ENCODE assay signal across 9 cellular contexts in genomic region chr16:85151603-85152413, GRCh38. TPM values are rescaled to one million over a fixed set of nuclear protein-coding genes. Genes with fewer than 3 reads are reported as not detected.
DNase-seq lines count a peak whose midpoint lies in the region; ATAC-seq and TF ChIP-seq lines count a peak whose summit lies in the region.
"Had no signal": no experiment of that assay in that cellular context is flagged by ENCODE, and none has a peak within 500 bp of the region (broad histone marks: within the 10 kb centered on the region; RNA-seq: fewer than 3 reads in every experiment).

No MANE protein-coding gene starts in this region.

- no peak overlapping the region for H3K27ac Mint-ChIP-seq in effector memory CD8-positive, alpha-beta T cell

- H3K9me3 Mint-ChIP-seq in effector memory CD8-positive, alpha-beta T cell, result no peaks in the 10 kb centered on the region
- H3K9me3 Mint-ChIP-seq: neural crest cell had no signal

- POLR2A ChIA-PET in AG04450 (lab: Yijun Ruan, JAX), result interaction anchor here (1.5 kb wide), 1 partner anchor 11 kb away, joined by 6 read pairs; no protein-coding TSS in a partner anchor

- H3F3A ChIP-seq in MM.1S (ENCODE audit: insufficient read depth, low read length), result no peaks in the 10 kb centered on the region

- CTCF ChIA-PET in AG04450 (lab: Charles Lee), result interaction anchor here (0.5 kb wide), 1 partner anchor 180 kb away, joined by 3 read pairs; no protein-coding TSS in a partner anchor

- DNase-seq in AG04450 (ENCODE audit: low read depth, low spot score) (peak; percentile 38), HPDE6-E6E7 (ENCODE audit: extremely low spot score) (peak; percentile 79), cerebellar cortex (ENCODE audit: low spot score) (peak; percentile 71), lung (ENCODE audit: low spot score) (no peak), aorta (peak; percentile 93 to 94), MM.1S (no peak)
- DNase-seq in effector memory CD8-positive, alpha-beta T cell, result no peak

- H2AFZ ChIP-seq in MM.1S (ENCODE audit: low read length), result no peak overlapping the region

- H3K36me3 Mint-ChIP-seq in effector memory CD8-positive, alpha-beta T cell (ENCODE audit: insufficient read depth), result peaks cover 3% of the 10 kb centered on the region

- no peak overlapping the region for H3K4me3 Mint-ChIP-seq in effector memory CD8-positive, alpha-beta T cell
- H3K4me3 Mint-ChIP-seq: neural crest cell had no signal

- H3K4me1 ChIP-seq in lung (ENCODE audit: control insufficient read depth in 2 of 2, insufficient read depth in 2 of 2, low read length in 2 of 2), result peaks cover 3% of the 10 kb centered on the region in 2 donors
- H3K4me1 ChIP-seq in aorta (ENCODE audit: control insufficient read depth in 1 of 2, insufficient read depth in 2 of 2, low read length in 2 of 2), result peaks cover 0 to 2% of the 10 kb centered on the region in 2 donors
- H3K4me1 ChIP-seq in MM.1S (ENCODE audit: low read length), result no peaks in the 10 kb centered on the region

- H3K9ac ChIP-seq in MM.1S (ENCODE audit: low read length), result no peak overlapping the region

- H3K36me3 ChIP-seq in lung (ENCODE audit: control insufficient read depth in 2 of 2, insufficient read depth in 2 of 2, low read length in 2 of 2), result no peaks in the 10 kb centered on the region
- H3K36me3 ChIP-seq in aorta (ENCODE audit: control insufficient read depth in 1 of 2, insufficient read depth in 2 of 2, low read length in 1 of 2), result no peaks in the 10 kb centered on the region
- H3K36me3 ChIP-seq in MM.1S (replicated peaks; ENCODE audit: insufficient read depth, low read length), result no peaks in the 10 kb centered on the region

- no peak overlapping the region for H3K4me2 ChIP-seq in MM.1S (ENCODE audit: low read depth, low read length)

- no peaks in the 10 kb centered on the region for H3K4me1 Mint-ChIP-seq in effector memory CD8-positive, alpha-beta T cell (ENCODE audit: low read depth in 2 of 2)

- H3K27ac ChIP-seq in AG04450 (ENCODE audit: low read depth, low read length) (peak overlapping the region; percentile 11), lung (ENCODE audit: low read depth in 1 of 2, low read length in 1 of 2) (peak overlapping the region in 1 of 2 donors; percentile 43), aorta (ENCODE audit: low read depth in 1 of 2, low read length in 2 of 2) (peak overlapping the region in 1 of 2 donors; percentile 78), MM.1S (ENCODE audit: low read length) (no peak overlapping the region)

- no peaks in the 10 kb centered on the region for H3K9me2 ChIP-seq in MM.1S (replicated peaks; ENCODE audit: insufficient read depth, low read length)

- H3K27me3 Mint-ChIP-seq in effector memory CD8-positive, alpha-beta T cell, result peaks cover 0 to 13% of the 10 kb centered on the region in 2 donors

- intact Hi-C loops in aorta (cut with DNase I), result no loop called here

- H4K20me1 ChIP-seq in MM.1S (ENCODE audit: insufficient read depth, low read length), result no peaks in the 10 kb centered on the region

- WGBS in lung, 2 donors, result 60 to 71% methylated on average over 24 of the region's 24 CpGs
- WGBS in aorta, 2 donors, result 19 to 24% methylated on average over 24 of the region's 24 CpGs

- ATAC-seq in lung (ENCODE audit: insufficient read depth, low FRiP score) (peak; percentile 63), aorta (ENCODE audit: low FRiP score) (peak; percentile 88), GM21526 (IDR thresholded peaks at IDR 0.05; ENCODE audit: low FRiP score, unreplicated experiment) (no peak)
- no peak for ATAC-seq in effector memory CD8-positive, alpha-beta T cell (replicated peaks)

- H3K27me3 ChIP-seq in AG04450 (ENCODE audit: control insufficient read depth, insufficient read depth, low read length), result peaks cover 3% of the 10 kb centered on the region
- no peaks in the 10 kb centered on the region for H3K27me3 ChIP-seq in lung (ENCODE audit: control insufficient read depth, insufficient read depth)
- no peaks in the 10 kb centered on the region for H3K27me3 ChIP-seq in aorta (ENCODE audit: control insufficient read depth in 1 of 2, insufficient read depth in 2 of 2, low read length in 1 of 2)
- H3K27me3 ChIP-seq in MM.1S (replicated peaks; ENCODE audit: insufficient read depth, low read length), result peaks cover 43% of the 10 kb centered on the region

- no peak overlapping the region for H3K4me3 ChIP-seq in AG04450 (ENCODE audit: low read depth, low read length)
- H3K4me3 ChIP-seq in lung, result no peak overlapping the region
- no peak overlapping the region for H3K4me3 ChIP-seq in aorta (ENCODE audit: low read length in 2 of 2)
- no peak overlapping the region for H3K4me3 ChIP-seq in MM.1S (ENCODE audit: low read length)

- TF ChIP-seq CTCF in AG04450 (IDR thresholded peaks at IDR 0.05; ENCODE audit: low read depth, low read length) (no peak), lung (IDR thresholded peaks at IDR 0.05; ENCODE audit: control extremely low read depth, extremely low read depth) (no peak), MM.1S (IDR thresholded peaks at IDR 0.05; ENCODE audit: low read length) (no peak)

- H3K9me3 ChIP-seq in AG04450 (ENCODE audit: control insufficient read depth, insufficient read depth, low read length), result no peaks in the 10 kb centered on the region
- no peaks in the 10 kb centered on the region for H3K9me3 ChIP-seq in lung (ENCODE audit: control insufficient read depth in 2 of 2, insufficient read depth in 1 of 2, low read length in 1 of 2)
- H3K9me3 ChIP-seq in aorta (ENCODE audit: control insufficient read depth, low read length), result no peaks in the 10 kb centered on the region
- no peaks in the 10 kb centered on the region for H3K9me3 ChIP-seq in MM.1S (replicated peaks; ENCODE audit: insufficient read depth, low read length)

- no peaks in the 10 kb centered on the region for H3K79me2 ChIP-seq in MM.1S (ENCODE audit: low read length)

RNA-seq across cellular contexts. Expression of gene CIBAR2, which starts 39.5 kb away (rescaled TPM):
- 0.31 and 0.41 TPM in 2 replicates for polyA plus RNA-seq in AG04450 (2011; rRNA removed)
- not detected in 2 replicates for polyA minus RNA-seq in AG04450 (2011; rRNA and poly(A)+ RNA removed)
- total RNA-seq in lung, result 10 to 100 TPM; 22.6 to 49.0 TPM
- 10 to 100 TPM; 11.8 to 15.2 TPM for polyA plus RNA-seq in lung
- total RNA-seq in aorta, result under 1 TPM in 1 of 2 donors, not detected in 1; 0.57 TPM
- not detected for polyA plus RNA-seq in aorta
- total RNA-seq: neural crest cell had no signal

Comparison
In these comparisons a context has a peak if more than half of its experiments do, and no peak if none do; other contexts are left out.
1. DNase-seq: peak in AG04450 (single experiment), HPDE6-E6E7 (single experiment), cerebellar cortex (single experiment) and aorta (2 of 2); none in lung (single experiment), MM.1S (single experiment) and effector memory CD8-positive, alpha-beta T cell (0 of 3).
2. ATAC-seq: peak in lung (single experiment) and aorta (single experiment); none in GM21526 (single experiment) and effector memory CD8-positive, alpha-beta T cell (single experiment).